Comparison of ENCODE assay signal across 19 cellular contexts in the genomic region with DNA sequence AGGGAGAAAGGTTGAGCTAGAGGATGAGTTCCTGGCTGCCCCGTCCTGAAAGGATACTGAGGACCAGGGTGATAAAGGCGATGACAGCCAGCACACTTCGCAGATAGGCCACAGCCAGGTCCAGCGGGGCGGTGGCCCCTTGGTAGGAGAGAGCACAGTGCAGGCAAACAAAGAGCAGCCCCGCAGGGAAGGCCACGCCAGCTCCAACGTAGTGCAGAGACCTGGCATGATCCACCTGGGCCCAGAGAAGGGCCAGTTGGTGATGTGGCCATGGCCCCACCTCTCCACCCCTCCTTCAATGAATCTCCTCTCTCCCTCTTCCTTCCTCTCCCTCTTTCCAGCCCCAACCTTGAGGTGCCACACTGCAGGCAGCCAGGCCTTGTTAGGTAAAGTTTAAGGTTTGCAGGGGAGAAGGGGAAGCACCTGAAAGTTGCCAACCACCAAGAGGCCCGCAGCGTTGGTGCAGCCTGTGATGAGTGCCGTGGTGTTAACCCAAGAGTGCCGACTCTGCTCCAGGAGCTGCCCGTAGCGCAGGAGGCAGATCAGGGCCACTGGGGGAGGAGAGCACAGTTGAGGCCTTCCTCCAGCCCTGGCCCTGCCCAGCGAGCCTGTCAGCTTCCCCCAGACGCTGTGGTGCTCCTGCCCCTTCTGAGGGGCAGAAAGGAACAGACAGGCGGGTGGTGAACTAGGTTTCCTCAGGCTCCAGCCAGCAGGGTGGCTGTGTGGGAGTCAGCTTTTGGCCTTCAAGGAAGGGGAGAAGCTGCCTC. TPM values are rescaled to one million over a fixed set of nuclear protein-coding genes. Genes with fewer than 3 reads are reported as not detected.
DNase-seq lines count a peak whose midpoint lies in the region; ATAC-seq, FAIRE-seq and TF ChIP-seq lines count a peak whose summit lies in the region.
"Had no signal": no experiment of that assay in that cellular context is flagged by ENCODE, and none has a peak within 500 bp of the region (broad histone marks: within the 10 kb centered on the region; RNA-seq: fewer than 3 reads in every experiment).

No MANE protein-coding gene starts in this region.

- H3K4me1 Mint-ChIP-seq in activated CD4-positive, alpha-beta memory T cell treated with anti-CD3 and anti-CD28 coated beads for 36 hours (ENCODE audit: low read depth) = peaks cover 33% of the 10 kb centered on the region
- H3K4me1 Mint-ChIP-seq in activated CD4-positive, alpha-beta memory T cell treated with anti-CD3 and anti-CD28 coated beads, Interleukin-2, amount 10 ng/mL, durations not matched to agents 7 days and 5 days = peaks cover 34% of the 10 kb centered on the region

- H3K9ac ChIP-seq in K562 (ENCODE audit: insufficient read depth in 1 of 2, low read depth in 2 of 2, low read length in 2 of 2) = peak overlapping the region in 1 of 2 experiments; percentile 46; a peak in 2 of 4 replicates

- TF ChIP-seq EP300 in K562 (IDR thresholded peaks at IDR 0.05; ENCODE audit: low read length) = no peak

- peak overlapping the region; percentile 23 for H3K27ac Mint-ChIP-seq in activated CD4-positive, alpha-beta memory T cell treated with anti-CD3 and anti-CD28 coated beads for 36 hours
- H3K27ac Mint-ChIP-seq in activated CD4-positive, alpha-beta memory T cell treated with anti-CD3 and anti-CD28 coated beads, Interleukin-2, amount 10 ng/mL, durations not matched to agents 7 days and 5 days = no peak overlapping the region
- H3K27ac Mint-ChIP-seq: HFFc6; stimulated activated naive CD8-positive, alpha-beta T cell treated with anti-CD3 and anti-CD28 coated beads, Interleukin-15, Interleukin-2, amounts not matched to agents 100 ng/mL and 50 ng/mL, for 24 hours had no signal

- FAIRE-seq in K562 (lab: Jason Lieb, UNC) = no peak

- no peak overlapping the region for H3K27ac ChIP-seq in K562 (ENCODE audit: extremely low read depth, low read depth, low read length)
- H3K27ac ChIP-seq in gastrocnemius medialis = peak overlapping the region; percentile 93 to 99 (median 94)
- H3K27ac ChIP-seq in foreskin keratinocyte = no peak overlapping the region
- H3K27ac ChIP-seq: 22Rv1, upper lobe of right lung had no signal

- no TSS peak for BruUV-seq in K562 (replicated peaks; lab: Mats Ljungman, UMichigan)

- DNase-seq in activated CD4-positive, alpha-beta memory T cell treated with anti-CD3 and anti-CD28 coated beads for 36 hours = no peak
- DNase-seq in activated CD4-positive, alpha-beta memory T cell treated with anti-CD3 and anti-CD28 coated beads, Interleukin-2, amount 10 ng/mL, durations not matched to agents 7 days and 5 days = no peak
- DNase-seq in K562 (ENCODE audit: extremely low read depth in 1 of 4, low spot score in 3 of 4) (no peak), gastrocnemius medialis (no peak), AG08395 (ENCODE audit: low spot score) (no peak), foreskin keratinocyte (no peak)
- DNase-seq: activated effector memory CD4-positive, alpha-beta T cell treated with anti-CD3 and anti-CD28 coated beads, Interleukin-2, amount 50 U/mL, for 16 hours; DMS79 treated with DMSO at 0.1 percent for 48 hours; HFFc6; left ventricle myocardium superior; MG63; NCI-H187; Right ventricle myocardium superior; T-helper 1 cell; upper lobe of right lung had no signal

- H3K4me3 ChIP-seq in K562 (no peak overlapping the region), gastrocnemius medialis (no peak overlapping the region)
- H3K4me3 ChIP-seq: gastroesophageal sphincter, MG63, upper lobe of right lung had no signal

- TF ChIP-seq RAD21 in K562 (CRISPR knock-in tag; conservative IDR thresholded peaks at IDR 0.05 in 1 of 2, IDR thresholded peaks at IDR 0.05 in 1 of 2) = no peak

- H4K20me1 ChIP-seq in K562 (replicated peaks; ENCODE audit: control insufficient read depth, insufficient read depth, low read length) = no peaks in the 10 kb centered on the region

- POLR2A ChIA-PET in activated CD4-positive, alpha-beta memory T cell treated with anti-CD3 and anti-CD28 coated beads for 36 hours (lab: Charles Lee) = interaction anchor here (0.7 to 0.9 kb wide), 2 partner anchors 21 to 61 kb away, joined by 3 read pairs; a partner anchor contains a TSS
- POLR2A ChIA-PET in activated CD4-positive, alpha-beta memory T cell treated with anti-CD3 and anti-CD28 coated beads, Interleukin-2, amount 10 ng/mL, durations not matched to agents 7 days and 5 days (lab: Charles Lee) = interaction anchor here (1.1 to 8.1 kb wide), 5 partner anchors 9 to 40 kb away, joined by 3 to 40 read pairs (median 4); a partner anchor contains a TSS
- POLR2A ChIA-PET in K562 (lab: Yijun Ruan, JAX) = interaction anchor here (0.9 to 4.5 kb wide), 9 partner anchors 9 to 211 kb away, joined by 3 to 25 read pairs (median 4); a partner anchor contains a TSS

- no peak overlapping the region for H3K4me2 ChIP-seq in K562 (ENCODE audit: insufficient read depth, low read length)

- no peaks in the 10 kb centered on the region for H3K9me1 ChIP-seq in K562 (ENCODE audit: control insufficient read depth, insufficient read depth, low read length)

- no peak overlapping the region for H3K4me3 Mint-ChIP-seq in activated CD4-positive, alpha-beta memory T cell treated with anti-CD3 and anti-CD28 coated beads for 36 hours
- no peak overlapping the region for H3K4me3 Mint-ChIP-seq in activated CD4-positive, alpha-beta memory T cell treated with anti-CD3 and anti-CD28 coated beads, Interleukin-2, amount 10 ng/mL, durations not matched to agents 7 days and 5 days
- H3K4me3 Mint-ChIP-seq: CD14-positive monocyte; HFFc6; stimulated activated naive CD8-positive, alpha-beta T cell treated with anti-CD3 and anti-CD28 coated beads, Interleukin-15, Interleukin-2, amounts not matched to agents 100 ng/mL and 50 ng/mL, for 24 hours had no signal

- H3K27me3 Mint-ChIP-seq in activated CD4-positive, alpha-beta memory T cell treated with anti-CD3 and anti-CD28 coated beads for 36 hours = no peaks in the 10 kb centered on the region
- H3K27me3 Mint-ChIP-seq in activated CD4-positive, alpha-beta memory T cell treated with anti-CD3 and anti-CD28 coated beads, Interleukin-2, amount 10 ng/mL, durations not matched to agents 7 days and 5 days = peaks cover 2% of the 10 kb centered on the region
- H3K27me3 Mint-ChIP-seq: stimulated activated naive CD8-positive, alpha-beta T cell treated with anti-CD3 and anti-CD28 coated beads, Interleukin-15, Interleukin-2, amounts not matched to agents 100 ng/mL and 50 ng/mL, for 24 hours had no signal

- peaks cover 31% of the 10 kb centered on the region; the same call in 2 of the 3 replicates for H3K36me3 ChIP-seq in K562 (ENCODE audit: control insufficient read depth, insufficient read depth, low read length)
- H3K36me3 ChIP-seq in gastrocnemius medialis = peaks cover 0 to 41% of the 10 kb centered on the region in 2 donors

- H3K36me3 Mint-ChIP-seq in activated CD4-positive, alpha-beta memory T cell treated with anti-CD3 and anti-CD28 coated beads for 36 hours = peaks cover 10% of the 10 kb centered on the region
- H3K36me3 Mint-ChIP-seq in activated CD4-positive, alpha-beta memory T cell treated with anti-CD3 and anti-CD28 coated beads, Interleukin-2, amount 10 ng/mL, durations not matched to agents 7 days and 5 days (ENCODE audit: low read depth) = peaks cover 16% of the 10 kb centered on the region

- peaks cover 45% of the 10 kb centered on the region for H3K79me2 ChIP-seq in K562 (ENCODE audit: control insufficient read depth, insufficient read depth, low read length)

- in situ Hi-C loops in K562 (cut with MboI) = no loop called here
- in situ Hi-C loops in gastrocnemius medialis (cut with MboI; ENCODE audit: low sequenced_read_pairs in 4 of 4) = no loop called here

- peak; percentile 43 for TF ChIP-seq POLR2A in K562 (conservative IDR thresholded peaks at IDR 0.05)
- no peak for TF ChIP-seq POLR2A in gastrocnemius medialis (IDR thresholded peaks at IDR 0.05)

- ATAC-seq in K562 (no peak), gastrocnemius medialis (no peak), foreskin keratinocyte (no peak)
- ATAC-seq: gastroesophageal sphincter, left ventricle myocardium superior, upper lobe of right lung had no signal

- no peak overlapping the region for H2AFZ ChIP-seq in K562 (ENCODE audit: low read depth, low read length)

- H3K9me3 Mint-ChIP-seq in activated CD4-positive, alpha-beta memory T cell treated with anti-CD3 and anti-CD28 coated beads for 36 hours = no peaks in the 10 kb centered on the region
- H3K9me3 Mint-ChIP-seq in activated CD4-positive, alpha-beta memory T cell treated with anti-CD3 and anti-CD28 coated beads, Interleukin-2, amount 10 ng/mL, durations not matched to agents 7 days and 5 days = no peaks in the 10 kb centered on the region
- H3K9me3 Mint-ChIP-seq: HFFc6; stimulated activated naive CD8-positive, alpha-beta T cell treated with anti-CD3 and anti-CD28 coated beads, Interleukin-15, Interleukin-2, amounts not matched to agents 100 ng/mL and 50 ng/mL, for 24 hours had no signal

- 77% methylated on average over 14 of the region's 17 CpGs for WGBS in K562 (ENCODE audit: insufficient coverage, low coverage, missing lambda C conversion rate)

- CTCF ChIA-PET in activated CD4-positive, alpha-beta memory T cell treated with anti-CD3 and anti-CD28 coated beads for 36 hours (lab: Charles Lee) = interaction anchor here (0.6 to 1.0 kb wide), 4 partner anchors 21 to 47 kb away, joined by 3 to 4 read pairs (median 3); no protein-coding TSS in a partner anchor
- CTCF ChIA-PET in activated CD4-positive, alpha-beta memory T cell treated with anti-CD3 and anti-CD28 coated beads, Interleukin-2, amount 10 ng/mL, durations not matched to agents 7 days and 5 days (lab: Charles Lee) = interaction anchor here (1.0 kb wide), 1 partner anchor 9 kb away, joined by 3 read pairs; no protein-coding TSS in a partner anchor
- CTCF ChIA-PET in K562 (lab: Yijun Ruan, JAX; ENCODE audit: low intra/inter-chr PET ratio) = no interaction called here

- TF ChIP-seq CTCF in K562 (IDR thresholded peaks at IDR 0.05 in 2 of 3, conservative IDR thresholded peaks at IDR 0.05 in 1 of 3; ENCODE audit: insufficient read depth in 2 of 3, low read depth in 1 of 3, low read length in 3 of 3) = no peak
- no peak for TF ChIP-seq CTCF in gastrocnemius medialis (IDR thresholded peaks at IDR 0.05 in 4 of 5, conservative IDR thresholded peaks at IDR 0.05 in 1 of 5)
- TF ChIP-seq CTCF in foreskin keratinocyte (conservative IDR thresholded peaks at IDR 0.05) = no peak

- H3K4me1 ChIP-seq in K562 (replicated peaks in 1 of 2; ENCODE audit: control insufficient read depth in 2 of 2, insufficient read depth in 2 of 2, low read length in 2 of 2) = peaks cover 14 to 48% of the 10 kb centered on the region in 2 experiments; a peak in 4 of 5 replicates
- H3K4me1 ChIP-seq in gastrocnemius medialis = peaks cover 46 to 53% of the 10 kb centered on the region in 2 donors
- H3K4me1 ChIP-seq in foreskin keratinocyte = peaks cover 10% of the 10 kb centered on the region

- H3K27me3 ChIP-seq in K562 (ENCODE audit: control insufficient read depth in 2 of 2, insufficient read depth in 2 of 2, low read length in 2 of 2) (no peaks in the 10 kb centered on the region), gastrocnemius medialis (no peaks in the 10 kb centered on the region), foreskin keratinocyte (no peaks in the 10 kb centered on the region)
- H3K27me3 ChIP-seq: gastroesophageal sphincter, MG63, upper lobe of right lung had no signal

- H3K9me3 ChIP-seq in K562 (replicated peaks; ENCODE audit: control insufficient read depth, insufficient read depth, low read depth, low read length) = no peaks in the 10 kb centered on the region
- no peaks in the 10 kb centered on the region for H3K9me3 ChIP-seq in gastrocnemius medialis
- H3K9me3 ChIP-seq: gastroesophageal sphincter, MG63, upper lobe of right lung had no signal

- intact Hi-C loops in activated CD4-positive, alpha-beta memory T cell treated with anti-CD3 and anti-CD28 coated beads for 36 hours (cut with micrococcal nuclease) = loop anchor here (2.0 to 5.0 kb wide), 2 partner anchors 15 to 272 kb away; a partner anchor contains a TSS
- intact Hi-C loops in K562 (cut with micrococcal nuclease) = loop anchor here (5.0 kb wide), 1 partner anchor 177 kb away; no protein-coding TSS in a partner anchor
- intact Hi-C loops in gastrocnemius medialis (cut with DNase I; ENCODE audit: low total_unique reads) = loop anchor here (5.0 kb wide), 2 partner anchors 37 to 162 kb away; a partner anchor contains a TSS

RNA-seq across cellular contexts. Expression of a gene that starts 2.8 kb away (rescaled TPM):
- 1 to 10 TPM; 1.2 to 1.6 TPM for total RNA-seq in activated CD4-positive, alpha-beta memory T cell treated with anti-CD3 and anti-CD28 coated beads for 36 hours
- total RNA-seq in activated CD4-positive, alpha-beta memory T cell treated with anti-CD3 and anti-CD28 coated beads, Interleukin-2, amount 10 ng/mL, durations not matched to agents 7 days and 5 days = 1 to 10 TPM; 1.3 to 2.0 TPM
- 12.3 and 50.7 TPM in 2 replicates for total RNA-seq in K562 (2011; cell fraction: chromatin; rRNA removed; ENCODE audit: low replicate concordance)
- total RNA-seq in K562 (2011; cell fraction: nucleolus; rRNA removed) = 25.1 and 34.9 TPM in 2 replicates
- 20.9 and 29.0 TPM in 2 replicates for total RNA-seq in K562 (2011; cell fraction: nucleoplasm; rRNA removed)
- total RNA-seq in K562 (2014; rRNA removed) (8.4 and 12.9 TPM in 2 replicates), K562 (2014; rRNA removed; fragmentation: Illumina TruSeq; extraction: Trizol) (3.6 and 6.0 TPM in 2 replicates), K562 (2015; rRNA removed; fragmentation: Illumina TruSeq; extraction: Trizol) (7.4 and 8.4 TPM in 2 replicates), K562 (2021) (13.3 and 15.5 TPM in 2 replicates), gastrocnemius medialis (100 to 1,000 TPM in 1 of 4 donors, 10 to 100 TPM in 3; 44.4 to 102 (median 80.7) TPM), foreskin keratinocyte (8.1 and 8.8 TPM in 2 replicates)
- polyA plus RNA-seq in K562 (2011; rRNA removed) (8.9 and 9.6 TPM in 2 replicates), K562 (2014; fragmentation: Illumina TruSeq; extraction: Trizol) (17.1 and 20.8 TPM in 2 replicates), K562 (2014; fragmentation: Nextera tagmentation; extraction: Ambion mirVana) (1 to 10 TPM; 3.9 to 5.3 TPM), K562 (2014; rRNA removed) (12.9 and 16.2 TPM in 2 replicates), foreskin keratinocyte (12.7 and 12.8 TPM in 2 replicates)
- polyA plus RNA-seq in K562 (2011; cell fraction: cytosol; rRNA removed) = 7.1 and 29.5 TPM in 2 replicates
- polyA plus RNA-seq in K562 (2011; cell fraction: nucleus; rRNA removed) = 31.7 and 96.1 TPM in 2 replicates
- polyA plus RNA-seq in K562 (2012) = 11.9 and 15.8 TPM in 2 replicates
- 3.5 and 7.0 TPM in 2 replicates for polyA minus RNA-seq in K562 (2011; rRNA and poly(A)+ RNA removed)
- polyA minus RNA-seq in K562 (2011; cell fraction: cytosol; rRNA and poly(A)+ RNA removed) = 3.9 and 9.4 TPM in 2 replicates
- 7.6 and 11.0 TPM in 2 replicates for polyA minus RNA-seq in K562 (2011; cell fraction: nucleus; rRNA and poly(A)+ RNA removed)

RNA-seq across cellular contexts. Expression of a gene that starts 4.1 kb away (rescaled TPM):
- 100 to 1,000 TPM; 120 to 124 TPM for total RNA-seq in activated CD4-positive, alpha-beta memory T cell treated with anti-CD3 and anti-CD28 coated beads for 36 hours
- 100 to 1,000 TPM; 117 to 121 TPM for total RNA-seq in activated CD4-positive, alpha-beta memory T cell treated with anti-CD3 and anti-CD28 coated beads, Interleukin-2, amount 10 ng/mL, durations not matched to agents 7 days and 5 days
- 76.8 and 189 TPM in 2 replicates for total RNA-seq in K562 (2011; cell fraction: chromatin; rRNA removed; ENCODE audit: low replicate concordance)
- 209 and 223 TPM in 2 replicates for total RNA-seq in K562 (2011; cell fraction: nucleolus; rRNA removed)
- total RNA-seq in K562 (2011; cell fraction: nucleoplasm; rRNA removed) = 148 and 152 TPM in 2 replicates
- 189 and 243 TPM in 2 replicates for total RNA-seq in K562 (2014; rRNA removed)
- 181 and 208 TPM in 2 replicates for total RNA-seq in K562 (2014; rRNA removed; fragmentation: Illumina TruSeq; extraction: Trizol)
- total RNA-seq in K562 (2015; rRNA removed; fragmentation: Illumina TruSeq; extraction: Trizol) = 150 and 156 TPM in 2 replicates
- 139 and 158 TPM in 2 replicates for total RNA-seq in K562 (2021)
- polyA plus RNA-seq in K562 (2011; rRNA removed) = 324 and 492 TPM in 2 replicates
- 513 and 736 TPM in 2 replicates for polyA plus RNA-seq in K562 (2011; cell fraction: cytosol; rRNA removed)
- polyA plus RNA-seq in K562 (2011; cell fraction: nucleus; rRNA removed) = 354 and 425 TPM in 2 replicates
- 249 and 379 TPM in 2 replicates for polyA plus RNA-seq in K562 (2012)
- polyA plus RNA-seq in K562 (2014; fragmentation: Illumina TruSeq; extraction: Trizol) = 253 and 256 TPM in 2 replicates
- 100 to 1,000 TPM; 425 to 485 TPM for polyA plus RNA-seq in K562 (2014; fragmentation: Nextera tagmentation; extraction: Ambion mirVana)
- 289 and 334 TPM in 2 replicates for polyA plus RNA-seq in K562 (2014; rRNA removed)
- 88.4 and 169 TPM in 2 replicates for polyA minus RNA-seq in K562 (2011; rRNA and poly(A)+ RNA removed)
- 40.6 and 67.6 TPM in 2 replicates for polyA minus RNA-seq in K562 (2011; cell fraction: cytosol; rRNA and poly(A)+ RNA removed)
- 58.2 and 63.7 TPM in 2 replicates for polyA minus RNA-seq in K562 (2011; cell fraction: nucleus; rRNA and poly(A)+ RNA removed)
- 100 to 1,000 TPM; 207 to 235 (median 215) TPM for total RNA-seq in gastrocnemius medialis
- total RNA-seq in foreskin keratinocyte = 164 and 177 TPM in 2 replicates
- polyA plus RNA-seq in foreskin keratinocyte = 231 and 251 TPM in 2 replicates

RNA-seq across cellular contexts. Expression of a gene that starts 12.2 kb away (rescaled TPM):
- 10 to 100 TPM; 36.3 to 39.1 TPM for total RNA-seq in activated CD4-positive, alpha-beta memory T cell treated with anti-CD3 and anti-CD28 coated beads for 36 hours
- 10 to 100 TPM; 48.8 to 50.9 TPM for total RNA-seq in activated CD4-positive, alpha-beta memory T cell treated with anti-CD3 and anti-CD28 coated beads, Interleukin-2, amount 10 ng/mL, durations not matched to agents 7 days and 5 days
- 48.1 and 80.4 TPM in 2 replicates for total RNA-seq in K562 (2011; cell fraction: chromatin; rRNA removed; ENCODE audit: low replicate concordance)
- total RNA-seq in K562 (2011; cell fraction: nucleolus; rRNA removed) = 45.8 and 61.2 TPM in 2 replicates
- total RNA-seq in K562 (2011; cell fraction: nucleoplasm; rRNA removed) = 58.4 and 76.0 TPM in 2 replicates
- total RNA-seq in K562 (2014; rRNA removed) = 22.1 and 33.2 TPM in 2 replicates
- 29.4 and 31.7 TPM in 2 replicates for total RNA-seq in K562 (2014; rRNA removed; fragmentation: Illumina TruSeq; extraction: Trizol)
- 26.8 and 30.1 TPM in 2 replicates for total RNA-seq in K562 (2015; rRNA removed; fragmentation: Illumina TruSeq; extraction: Trizol)
- total RNA-seq in K562 (2021) = 36.6 and 41.6 TPM in 2 replicates
- polyA plus RNA-seq in K562 (2011; rRNA removed) = 32.6 and 50.0 TPM in 2 replicates
- polyA plus RNA-seq in K562 (2011; cell fraction: cytosol; rRNA removed) = 29.4 and 39.0 TPM in 2 replicates
- polyA plus RNA-seq in K562 (2011; cell fraction: nucleus; rRNA removed) = 36.4 and 51.5 TPM in 2 replicates
- 25.7 and 42.8 TPM in 2 replicates for polyA plus RNA-seq in K562 (2012)
- polyA plus RNA-seq in K562 (2014; fragmentation: Illumina TruSeq; extraction: Trizol) = 31.7 and 31.8 TPM in 2 replicates
- polyA plus RNA-seq in K562 (2014; fragmentation: Nextera tagmentation; extraction: Ambion mirVana) = 10 to 100 TPM; 33.1 to 33.4 TPM
- 27.5 and 31.5 TPM in 2 replicates for polyA plus RNA-seq in K562 (2014; rRNA removed)
- polyA minus RNA-seq in K562 (2011; rRNA and poly(A)+ RNA removed) = 24.7 and 40.2 TPM in 2 replicates
- 13.6 and 33.5 TPM in 2 replicates for polyA minus RNA-seq in K562 (2011; cell fraction: cytosol; rRNA and poly(A)+ RNA removed)
- 15.9 and 17.7 TPM in 2 replicates for polyA minus RNA-seq in K562 (2011; cell fraction: nucleus; rRNA and poly(A)+ RNA removed)
- 10 to 100 TPM; 28.4 to 35.4 (median 32.3) TPM for total RNA-seq in gastrocnemius medialis
- 12.8 and 13.5 TPM in 2 replicates for total RNA-seq in foreskin keratinocyte
- 14.8 and 16.2 TPM in 2 replicates for polyA plus RNA-seq in foreskin keratinocyte

RNA-seq across cellular contexts. Expression of a gene that starts 15.4 kb away (rescaled TPM):
- total RNA-seq in activated CD4-positive, alpha-beta memory T cell treated with anti-CD3 and anti-CD28 coated beads for 36 hours = 10 to 100 TPM; 49.7 to 51.9 TPM
- 10 to 100 TPM; 89.6 to 91.8 TPM for total RNA-seq in activated CD4-positive, alpha-beta memory T cell treated with anti-CD3 and anti-CD28 coated beads, Interleukin-2, amount 10 ng/mL, durations not matched to agents 7 days and 5 days
- total RNA-seq in K562 (2011; cell fraction: chromatin; rRNA removed; ENCODE audit: low replicate concordance) = 0.74 and 3.7 TPM in 2 replicates
- 2.6 and 4.3 TPM in 2 replicates for total RNA-seq in K562 (2011; cell fraction: nucleolus; rRNA removed)
- total RNA-seq in K562 (2011; cell fraction: nucleoplasm; rRNA removed) = 1.8 and 2.7 TPM in 2 replicates
- total RNA-seq in K562 (2014; rRNA removed) (0.41 and 0.59 TPM in 2 replicates), K562 (2014; rRNA removed; fragmentation: Illumina TruSeq; extraction: Trizol) (not detected in 2 replicates), K562 (2015; rRNA removed; fragmentation: Illumina TruSeq; extraction: Trizol) (not detected in 2 replicates), K562 (2021) (0.85 and 1.1 TPM in 2 replicates), gastrocnemius medialis (10 to 100 TPM; 19.9 to 47.0 (median 36.9) TPM), foreskin keratinocyte (0.99 and 1.6 TPM in 2 replicates)
- polyA plus RNA-seq in K562 (2011; rRNA removed) (1.5 and 1.9 TPM in 2 replicates), K562 (2014; fragmentation: Illumina TruSeq; extraction: Trizol) (0.39 and 0.54 TPM in 2 replicates), K562 (2014; fragmentation: Nextera tagmentation; extraction: Ambion mirVana) (1 to 10 TPM; 1.5 to 1.9 TPM), K562 (2014; rRNA removed) (0.34 and 1.5 TPM in 2 replicates), foreskin keratinocyte (5.3 and 6.3 TPM in 2 replicates)
- polyA plus RNA-seq in K562 (2011; cell fraction: cytosol; rRNA removed) = 2.1 and 2.8 TPM in 2 replicates
- 4.2 and 6.3 TPM in 2 replicates for polyA plus RNA-seq in K562 (2011; cell fraction: nucleus; rRNA removed)
- 0.68 and 4.7 TPM in 2 replicates for polyA plus RNA-seq in K562 (2012)
- polyA minus RNA-seq in K562 (2011; rRNA and poly(A)+ RNA removed) = 1.3 and 2.5 TPM in 2 replicates
- polyA minus RNA-seq in K562 (2011; cell fraction: cytosol; rRNA and poly(A)+ RNA removed) = not detected in 2 replicates
- polyA minus RNA-seq in K562 (2011; cell fraction: nucleus; rRNA and poly(A)+ RNA removed) = 0.54 and 0.78 TPM in 2 replicates

RNA-seq across cellular contexts. Expression of a gene that starts 16.3 kb away (rescaled TPM):
- total RNA-seq in activated CD4-positive, alpha-beta memory T cell treated with anti-CD3 and anti-CD28 coated beads for 36 hours = 10 to 100 TPM; 83.2 to 83.4 TPM
- total RNA-seq in activated CD4-positive, alpha-beta memory T cell treated with anti-CD3 and anti-CD28 coated beads, Interleukin-2, amount 10 ng/mL, durations not matched to agents 7 days and 5 days = 10 to 100 TPM; 69.1 to 71.2 TPM
- 135 and 208 TPM in 2 replicates for total RNA-seq in K562 (2011; cell fraction: chromatin; rRNA removed; ENCODE audit: low replicate concordance)
- 115 and 138 TPM in 2 replicates for total RNA-seq in K562 (2011; cell fraction: nucleolus; rRNA removed)
- total RNA-seq in K562 (2011; cell fraction: nucleoplasm; rRNA removed) = 129 and 174 TPM in 2 replicates
- total RNA-seq in K562 (2014; rRNA removed) (145 and 183 TPM in 2 replicates), K562 (2014; rRNA removed; fragmentation: Illumina TruSeq; extraction: Trizol) (119 and 123 TPM in 2 replicates), K562 (2015; rRNA removed; fragmentation: Illumina TruSeq; extraction: Trizol) (128 and 131 TPM in 2 replicates), K562 (2021) (121 and 124 TPM in 2 replicates), gastrocnemius medialis (100 to 1,000 TPM in 1 of 4 donors, 10 to 100 TPM in 3; 72.2 to 139 (median 92.1) TPM), foreskin keratinocyte (61.9 and 64.3 TPM in 2 replicates)
- polyA plus RNA-seq in K562 (2011; rRNA removed) (103 and 153 TPM in 2 replicates), K562 (2014; fragmentation: Illumina TruSeq; extraction: Trizol) (152 and 167 TPM in 2 replicates), K562 (2014; fragmentation: Nextera tagmentation; extraction: Ambion mirVana) (10 to 100 TPM; 63.3 to 68.4 TPM), K562 (2014; rRNA removed) (130 and 144 TPM in 2 replicates), foreskin keratinocyte (57.3 and 62.9 TPM in 2 replicates)
- polyA plus RNA-seq in K562 (2011; cell fraction: cytosol; rRNA removed) = 84.8 and 132 TPM in 2 replicates
- polyA plus RNA-seq in K562 (2011; cell fraction: nucleus; rRNA removed) = 110 and 190 TPM in 2 replicates
- 88.5 and 121 TPM in 2 replicates for polyA plus RNA-seq in K562 (2012)
- 87.9 and 140 TPM in 2 replicates for polyA minus RNA-seq in K562 (2011; rRNA and poly(A)+ RNA removed)
- 38.3 and 80.0 TPM in 2 replicates for polyA minus RNA-seq in K562 (2011; cell fraction: cytosol; rRNA and poly(A)+ RNA removed)
- polyA minus RNA-seq in K562 (2011; cell fraction: nucleus; rRNA and poly(A)+ RNA removed) = 58.9 and 61.4 TPM in 2 replicates

Comparison
In these comparisons a context has a peak if more than half of its experiments do, and no peak if none do; other contexts are left out.
1. H3K27ac ChIP-seq: peak in gastrocnemius medialis (4 of 4); none in K562 (single experiment) and foreskin keratinocyte (single experiment).